In genomic region chrX:110157444-110157843, GRCh38 we compare ENCODE assay signal across 29 cellular contexts.
"Had no signal": no experiment of that assay in that cellular context is flagged by ENCODE, and none has a peak within 500 bp of the region (broad histone marks: within the 10 kb centered on the region; RNA-seq: fewer than 3 reads in every experiment).

No MANE protein-coding gene starts in this region.

- FAIRE-seq: keratinocyte had no signal

- H3K27ac Mint-ChIP-seq: mesothelial cell of epicardium; naive thymus-derived CD4-positive, alpha-beta T cell; natural killer cell treated with Interleukin-12 subunit alpha and Interleukin-12 subunit beta and Interleukin-15 and Interleukin-18, amount 100 ng/mL, for 72 hours; progenitor cell of endocrine pancreas; stimulated activated naive B cell treated with anti-CD40 and anti-IgM and Interleukin-4, amounts not matched to agents 10 μg/mL and 1 μg/mL and 100 μg/mL, for 72 hours had no signal

- H3K9me3 ChIP-seq: left lung, lower lobe of right lung, mucosa of descending colon, ovary, right atrium auricular region, right lobe of liver, stomach, testis, thyroid gland, transverse colon, upper lobe of left lung, vagina had no signal

- H3K27me3 Mint-ChIP-seq: naive thymus-derived CD4-positive, alpha-beta T cell; progenitor cell of endocrine pancreas had no signal

- H3K4me3 ChIP-seq: hepatocyte, left lung, lower lobe of right lung, mucosa of descending colon, ovary, right atrium auricular region, right lobe of liver, smooth muscle cell, stomach, testis, thyroid gland, transverse colon, upper lobe of left lung, vagina had no signal

- ATAC-seq: left colon; left lung; lower lobe of right lung; mucosa of descending colon; naive thymus-derived CD4-positive, alpha-beta T cell; natural killer cell treated with Interleukin-12 subunit alpha and Interleukin-12 subunit beta and Interleukin-15 and Interleukin-18, amount 100 ng/mL, for 72 hours; right lobe of liver; stimulated activated naive B cell treated with anti-CD40 and anti-IgM and Interleukin-4, amounts not matched to agents 10 μg/mL and 1 μg/mL and 100 μg/mL, for 72 hours; stimulated activated naive CD8-positive, alpha-beta T cell treated with anti-CD3 and anti-CD28 coated beads, Interleukin-15, Interleukin-2, amounts not matched to agents 100 U/mL and 50 U/mL, for 24 hours had no signal

- H3K4me3 Mint-ChIP-seq: mesothelial cell of epicardium; naive thymus-derived CD4-positive, alpha-beta T cell; natural killer cell treated with Interleukin-12 subunit alpha and Interleukin-12 subunit beta and Interleukin-15 and Interleukin-18, amount 100 ng/mL, for 72 hours; stimulated activated naive B cell treated with anti-CD40 and anti-IgM and Interleukin-4, amounts not matched to agents 10 μg/mL and 1 μg/mL and 100 μg/mL, for 72 hours had no signal

- H3K4me1 Mint-ChIP-seq: mesothelial cell of epicardium had no signal

- DNase-seq: kidney glomerular epithelial cell; left colon; left lung; lower lobe of right lung; mammary epithelial cell; mesendoderm; mucosa of descending colon; naive thymus-derived CD4-positive, alpha-beta T cell; ovary; right lobe of liver; stimulated activated CD4-positive, alpha-beta T cell treated with anti-CD3 and anti-CD28 coated beads, Interleukin-1b, Interleukin-23, amount 100 ng/mL, for 48 hours; stimulated activated CD4-positive, alpha-beta T cell treated with anti-CD3 and anti-CD28 coated beads, Interleukin-2, amount 100 ng/mL, for 48 hours; stimulated activated CD4-positive, alpha-beta T cell treated with anti-CD3 and anti-CD28 coated beads, Interleukin-4, amount 100 ng/mL, for 4 hours; stimulated activated CD8-positive, alpha-beta memory T cell treated with anti-CD3 and anti-CD28 coated beads, Interleukin-4, amount 100 ng/mL, for 48 hours; stimulated activated naive B cell treated with anti-CD40 and anti-IgM and Interleukin-4, amounts not matched to agents 10 μg/mL and 1 μg/mL and 100 μg/mL, for 72 hours; stimulated activated naive CD8-positive, alpha-beta T cell treated with anti-CD3 and anti-CD28 coated beads, Interleukin-15, Interleukin-2, amounts not matched to agents 100 U/mL and 50 U/mL, for 24 hours; stomach; testis; thyroid gland; transverse colon; upper lobe of left lung had no signal

- H3K4me1 ChIP-seq: lower lobe of right lung, right atrium auricular region, right lobe of liver, stomach, testis, transverse colon had no signal

- H3K79me2 ChIP-seq: hepatocyte had no signal

- H3K36me3 ChIP-seq: left lung, ovary, right atrium auricular region, right lobe of liver, stomach, thyroid gland, transverse colon, upper lobe of left lung, vagina had no signal

- H3K27ac ChIP-seq: hepatocyte, left lung, lower lobe of right lung, ovary, right atrium auricular region, right lobe of liver, stomach, testis, transverse colon, upper lobe of left lung, vagina had no signal

- H3K9me3 Mint-ChIP-seq: mesothelial cell of epicardium; naive thymus-derived CD4-positive, alpha-beta T cell; natural killer cell treated with Interleukin-12 subunit alpha and Interleukin-12 subunit beta and Interleukin-15 and Interleukin-18, amount 100 ng/mL, for 72 hours; stimulated activated naive B cell treated with anti-CD40 and anti-IgM and Interleukin-4, amounts not matched to agents 10 μg/mL and 1 μg/mL and 100 μg/mL, for 72 hours had no signal

- H3K4me2 ChIP-seq: hepatocyte, smooth muscle cell had no signal

- H3K36me3 Mint-ChIP-seq: mesothelial cell of epicardium; natural killer cell treated with Interleukin-12 subunit alpha and Interleukin-12 subunit beta and Interleukin-15 and Interleukin-18, amount 100 ng/mL, for 72 hours had no signal

- H3K27me3 ChIP-seq: hepatocyte, left lung, ovary, right atrium auricular region, right lobe of liver, testis, thyroid gland, transverse colon, upper lobe of left lung, vagina had no signal

- H2AFZ ChIP-seq: hepatocyte had no signal
